ENCODE assay signal across 11 cellular contexts in the genomic region with DNA sequence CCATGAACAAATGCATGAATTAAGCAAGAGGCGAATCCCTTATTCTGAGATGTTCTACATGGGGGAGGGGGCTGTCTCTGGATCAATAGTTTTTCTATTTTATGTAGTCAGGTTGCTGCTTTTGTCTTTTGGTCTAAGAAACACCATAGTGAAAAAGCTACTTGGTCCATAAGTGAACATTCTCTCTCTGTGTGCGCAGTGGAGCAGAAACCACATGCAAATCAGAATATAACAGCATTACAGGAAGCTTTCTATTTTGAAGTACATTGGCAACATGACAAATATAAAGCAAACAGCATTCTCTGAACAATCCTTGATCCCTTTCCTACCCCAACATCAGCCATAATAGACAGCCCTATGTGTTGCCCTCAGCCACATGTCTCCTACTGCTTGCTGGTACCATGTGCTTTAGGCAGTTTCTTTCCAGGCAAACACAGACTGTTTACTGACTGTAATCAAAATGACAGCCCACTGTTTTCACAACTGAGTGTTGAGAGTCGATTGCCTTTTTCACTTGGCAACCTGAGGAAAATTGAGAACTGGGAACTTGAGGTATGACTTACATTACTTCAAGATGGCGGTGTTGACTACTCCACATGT. TPM values are rescaled to one million over a fixed set of nuclear protein-coding genes. Genes with fewer than 3 reads are reported as not detected.
DNase-seq lines count a peak whose midpoint lies in the region; ATAC-seq, FAIRE-seq and TF ChIP-seq lines count a peak whose summit lies in the region.
"Had no signal": no experiment of that assay in that cellular context is flagged by ENCODE, and none has a peak within 500 bp of the region (broad histone marks: within the 10 kb centered on the region; RNA-seq: fewer than 3 reads in every experiment).

No MANE protein-coding gene starts in this region.

- no peaks in the 10 kb centered on the region for H3K79me2 ChIP-seq in mammary epithelial cell (ENCODE audit: insufficient read depth, low read length)

- H3K36me3 ChIP-seq in mammary epithelial cell (ENCODE audit: insufficient read depth, low read length) = no peaks in the 10 kb centered on the region

- H3K27me3 ChIP-seq in mammary epithelial cell (ENCODE audit: insufficient read depth, low read length) = no peaks in the 10 kb centered on the region

- in situ Hi-C loops in mammary epithelial cell (cut with MboI; ENCODE audit: low sequenced_read_pairs in 2 of 2) = no loop called here

- no TSS peak for BruUV-seq in mammary epithelial cell (replicated peaks; lab: Mats Ljungman, UMichigan)

- H3K9me3 ChIP-seq in mammary epithelial cell (replicated peaks; ENCODE audit: insufficient read depth, low read length) = no peaks in the 10 kb centered on the region

- H3K9ac ChIP-seq in mammary epithelial cell (ENCODE audit: insufficient read depth, low read length) = no peak overlapping the region

- POLR2A ChIA-PET in GM10248 (lab: Yijun Ruan, JAX) = no interaction called here

- peak; percentile 96 for ATAC-seq in GM19468 (IDR thresholded peaks at IDR 0.05; ENCODE audit: extremely low read depth, unreplicated experiment)
- ATAC-seq in HG03066 (IDR thresholded peaks at IDR 0.05; ENCODE audit: low read depth, unreplicated experiment) = peak; percentile 97
- no peak for ATAC-seq in sciatic nerve
- ATAC-seq: natural killer cell treated with Interleukin-12 subunit alpha and Interleukin-12 subunit beta and Interleukin-15 and Interleukin-18, amount 100 ng/mL, for 72 hours had no signal

- H3K27ac ChIP-seq in mammary epithelial cell (ENCODE audit: insufficient read depth, low read depth, low read length) = no peak overlapping the region
- H3K27ac ChIP-seq: C4-2B had no signal

- no peak overlapping the region for H3K4me3 ChIP-seq in mammary epithelial cell (replicated peaks in 1 of 3; ENCODE audit: insufficient read depth in 1 of 3, low read depth in 2 of 3, low read length in 3 of 3)

- H3K4me2 ChIP-seq in mammary epithelial cell (ENCODE audit: insufficient read depth, low read depth, low read length) = no peak overlapping the region

- dilution Hi-C loops in mammary epithelial cell (cut with HindIII; ENCODE audit: low sequenced_read_pairs) = no loop called here

- no peak overlapping the region for H2AFZ ChIP-seq in mammary epithelial cell (ENCODE audit: low read depth, low read length)

- peak; percentile 12 for DNase-seq in GM10248 (ENCODE audit: extremely low spot score)
- peak; percentile 97 for DNase-seq in NCI-H2081 treated with DMSO at 0.1 percent for 48 hours (lab: John Stamatoyannopoulos, UW)
- DNase-seq in sciatic nerve (ENCODE audit: low spot score) = no peak
- no peak for DNase-seq in stimulated activated CD4-positive, alpha-beta T cell treated with anti-CD3 and anti-CD28 coated beads, Interleukin-1b, Interleukin-23, amount 100 ng/mL, for 48 hours
- DNase-seq in H54 (ENCODE audit: insufficient read length, low spot score) = no peak
- no peak for DNase-seq in mammary epithelial cell
- DNase-seq: activated CD4-positive, alpha-beta T cell treated with anti-CD3 and anti-CD28 coated beads, Interleukin-2, amount 50 U/mL, for 1 hour had no signal

- WGBS in mammary epithelial cell (ENCODE audit: low coverage, missing lambda C conversion rate) = 68% methylated on average over 4 of the region's 4 CpGs

- TF ChIP-seq CTCF in GM10248 (IDR thresholded peaks at IDR 0.05; ENCODE audit: control extremely low read depth, extremely low read depth, low read depth, missing control alignments) (no peak), mammary epithelial cell (conservative IDR thresholded peaks at IDR 0.05 in 1 of 2, IDR thresholded peaks at IDR 0.05 in 1 of 2; ENCODE audit: extremely low read depth in 1 of 2, insufficient read depth in 1 of 2, low read depth in 1 of 2, low read length in 2 of 2) (no peak)

- TF ChIP-seq POLR2A in H54 (IDR thresholded peaks at IDR 0.05; ENCODE audit: low read depth, low read length) = no peak

- H4K20me1 ChIP-seq in mammary epithelial cell (ENCODE audit: insufficient read depth, low read length) = no peaks in the 10 kb centered on the region

- H3K4me1 ChIP-seq in mammary epithelial cell (ENCODE audit: insufficient read depth, low read length) = no peaks in the 10 kb centered on the region

- no peak for FAIRE-seq in H54 (lab: Jason Lieb, UNC)

- intact Hi-C loops in sciatic nerve (cut with DNase I) (no loop called here), mammary epithelial cell (cut with micrococcal nuclease) (no loop called here)

- CTCF ChIA-PET in GM10248 (lab: Yijun Ruan, JAX) = interaction anchor here (1.4 kb wide), 1 partner anchor 10 kb away, joined by 6 read pairs; the partner anchor contains the start of gene SCN3A
- CTCF ChIA-PET in mammary epithelial cell (lab: Charles Lee; ENCODE audit: low non-redundant PET) = no interaction called here

RNA-seq across cellular contexts. Expression of gene SCN3A, which starts 10.6 kb away (rescaled TPM):
- total RNA-seq in sciatic nerve (0.58 TPM), mammary epithelial cell (not detected)
- polyA plus RNA-seq in mammary epithelial cell = 0.01 TPM
- not detected for polyA minus RNA-seq in mammary epithelial cell
- total RNA-seq: natural killer cell treated with Interleukin-12 subunit alpha and Interleukin-12 subunit beta and Interleukin-15 and Interleukin-18, amount 100 ng/mL, for 72 hours had no signal

RNA-seq across cellular contexts. Expression of gene SCN2A, which starts 45.9 kb away (rescaled TPM):
- 1.9 TPM for total RNA-seq in sciatic nerve
- 1 to 10 TPM; 2.8 to 7.0 TPM for total RNA-seq in mammary epithelial cell
- 1.7 TPM for polyA plus RNA-seq in mammary epithelial cell
- 5.5 TPM for polyA minus RNA-seq in mammary epithelial cell
- total RNA-seq: natural killer cell treated with Interleukin-12 subunit alpha and Interleukin-12 subunit beta and Interleukin-15 and Interleukin-18, amount 100 ng/mL, for 72 hours had no signal

Comparison
In these comparisons a context has a peak if more than half of its experiments do, and no peak if none do; other contexts are left out.
1. DNase-seq: peak in GM10248 (single experiment) and NCI-H2081 treated with DMSO at 0.1 percent for 48 hours (single experiment); none in sciatic nerve (single experiment), stimulated activated CD4-positive, alpha-beta T cell treated with anti-CD3 and anti-CD28 coated beads, Interleukin-1b, Interleukin-23, amount 100 ng/mL, for 48 hours (single experiment), H54 (single experiment) and mammary epithelial cell (single experiment).